In the genomic region with DNA sequence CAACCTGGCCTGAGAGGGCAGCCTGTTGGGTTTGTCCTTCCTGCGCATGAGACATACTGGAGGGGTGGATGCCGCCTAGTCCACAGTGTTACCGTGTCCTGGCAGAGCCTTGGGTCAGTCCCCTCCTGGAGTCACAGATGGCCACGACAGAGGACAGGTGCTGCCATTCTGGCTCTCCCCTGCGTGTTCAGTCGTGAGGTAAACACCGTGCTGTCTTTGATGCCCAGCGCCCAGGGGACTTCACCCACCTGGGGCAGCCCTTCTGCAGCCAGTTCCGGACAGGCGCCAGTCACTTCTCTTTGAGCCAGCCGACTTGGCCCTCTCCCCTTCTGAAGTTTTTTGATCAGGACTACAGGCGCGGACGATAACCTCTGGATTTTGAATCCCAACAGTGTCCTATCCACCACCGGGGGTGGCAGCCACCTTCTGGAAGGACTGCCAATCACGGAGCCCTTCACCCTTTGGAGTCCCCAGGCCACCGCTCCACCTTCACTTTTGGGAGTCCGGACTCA, we compare ENCODE assay signal across 10 cellular contexts.
DNase-seq lines count a peak whose midpoint lies in the region; ATAC-seq, FAIRE-seq and TF ChIP-seq lines count a peak whose summit lies in the region.
"Had no signal": no experiment of that assay in that cellular context is flagged by ENCODE, and none has a peak within 500 bp of the region (broad histone marks: within the 10 kb centered on the region; RNA-seq: fewer than 3 reads in every experiment).

No MANE protein-coding gene starts in this region.

- H3K4me3 Mint-ChIP-seq in astrocyte (ENCODE audit: unreplicated experiment) (peak overlapping the region; percentile 98), immature natural killer cell (no peak overlapping the region)

- H3K9me3 ChIP-seq in astrocyte (ENCODE audit: insufficient read depth, low read depth, low read length) (no peaks in the 10 kb centered on the region), psoas muscle (no peaks in the 10 kb centered on the region)

- H3K36me3 Mint-ChIP-seq in astrocyte (ENCODE audit: low read depth, unreplicated experiment): no peaks in the 10 kb centered on the region
- peaks cover 0 to 6% (median 3%) of the 10 kb centered on the region in 3 donors for H3K36me3 Mint-ChIP-seq in immature natural killer cell

- TF ChIP-seq CTCF in astrocyte (IDR thresholded peaks at IDR 0.05; ENCODE audit: insufficient read depth, low read depth, low read length) (no peak), psoas muscle (IDR thresholded peaks at IDR 0.05) (no peak)

- peaks cover 21% of the 10 kb centered on the region for H3K27me3 Mint-ChIP-seq in astrocyte (ENCODE audit: low read depth, unreplicated experiment)
- peaks cover 4 to 10% (median 7%) of the 10 kb centered on the region in 3 donors for H3K27me3 Mint-ChIP-seq in immature natural killer cell (ENCODE audit: low read depth in 3 of 3)

- peak overlapping the region; percentile 71 for H3K9ac ChIP-seq in astrocyte (ENCODE audit: low read length)

- ATAC-seq in psoas muscle: peak in 1 of 4 donors; percentile 7

- H3K4me2 ChIP-seq in astrocyte (ENCODE audit: low read length): peak overlapping the region; percentile 99

- no peaks in the 10 kb centered on the region for H3K79me2 ChIP-seq in astrocyte (ENCODE audit: insufficient read depth, low read length)

- DNase-seq in EL: peak; percentile 10
- DNase-seq in astrocyte (ENCODE audit: low read depth): no peak
- DNase-seq in psoas muscle: peak in 1 of 2 donors; percentile 40
- DNase-seq in NCI-H345 (lab: John Stamatoyannopoulos, UW): no peak
- DNase-seq in NCI-H1417 treated with DMSO at 0.1 percent for 48 hours (lab: John Stamatoyannopoulos, UW): no peak
- DNase-seq in NOMO-1 (lab: John Stamatoyannopoulos, UW; ENCODE audit: unreplicated experiment in 2 of 2): no peak
- DNase-seq in immature natural killer cell: no peak
- DNase-seq: activated CD4-positive, alpha-beta T cell treated with anti-CD3 and anti-CD28 coated beads, Interleukin-2, amount 50 U/mL, for 48 hours; cortex of kidney had no signal

- H3K27me3 ChIP-seq in astrocyte (ENCODE audit: insufficient read depth, low read length) (peaks cover 20% of the 10 kb centered on the region), psoas muscle (ENCODE audit: insufficient read depth in 3 of 3, low read length in 2 of 3) (peaks cover 6 to 38% (median 8%) of the 10 kb centered on the region in 3 donors)

- H3K27ac Mint-ChIP-seq in astrocyte (ENCODE audit: unreplicated experiment) (no peak overlapping the region), immature natural killer cell (no peak overlapping the region)

- H3K9me3 Mint-ChIP-seq in astrocyte (ENCODE audit: unreplicated experiment): no peaks in the 10 kb centered on the region
- H3K9me3 Mint-ChIP-seq in immature natural killer cell: peaks cover 5 to 43% (median 14%) of the 10 kb centered on the region in 6 donors

- WGBS in psoas muscle, 3 donors: 14 to 17% (median 16%) methylated on average over 18 of the region's 18 CpGs

- H4K20me1 ChIP-seq in astrocyte (ENCODE audit: insufficient read depth, low read length): no peaks in the 10 kb centered on the region

- intact Hi-C loops in psoas muscle (cut with DNase I): loop anchor here in 1 of 2 donors (5.0 kb wide), 1 partner anchor 139 kb away; no protein-coding TSS in a partner anchor

- H3K4me3 ChIP-seq in astrocyte (ENCODE audit: insufficient read depth, low read depth, low read length): peak overlapping the region; percentile 76
- H3K4me3 ChIP-seq in iPS-11a (ENCODE audit: low read depth, low read length): peak overlapping the region; percentile 65
- peak overlapping the region; percentile 69 for H3K4me3 ChIP-seq in psoas muscle

- FAIRE-seq in astrocyte (lab: Jason Lieb, UNC): no peak

- H3K4me1 ChIP-seq in astrocyte (ENCODE audit: insufficient read depth, low read length): peaks cover 13% of the 10 kb centered on the region
- no peaks in the 10 kb centered on the region for H3K4me1 ChIP-seq in psoas muscle

- H3K27ac ChIP-seq in astrocyte (ENCODE audit: low read depth, low read length) (no peak overlapping the region), psoas muscle (no peak overlapping the region)

- H3K36me3 ChIP-seq in astrocyte (ENCODE audit: insufficient read depth, low read length) (no peaks in the 10 kb centered on the region), psoas muscle (ENCODE audit: insufficient read depth in 1 of 2, low read depth in 1 of 2) (no peaks in the 10 kb centered on the region)

- peaks cover 15% of the 10 kb centered on the region for H3K4me1 Mint-ChIP-seq in astrocyte (ENCODE audit: low read depth, unreplicated experiment)
- no peaks in the 10 kb centered on the region for H3K4me1 Mint-ChIP-seq in immature natural killer cell

- H2AFZ ChIP-seq in astrocyte (ENCODE audit: low read depth, low read length): peak overlapping the region; percentile 81
